Comparison of ENCODE assay signal across 10 cellular contexts in genomic region chr18:51890762-51891161, GRCh38.
DNase-seq lines count a peak whose midpoint lies in the region; ATAC-seq and TF ChIP-seq lines count a peak whose summit lies in the region.
"Had no signal": no experiment of that assay in that cellular context is flagged by ENCODE, and none has a peak within 500 bp of the region (broad histone marks: within the 10 kb centered on the region; RNA-seq: fewer than 3 reads in every experiment).

No MANE protein-coding gene starts in this region.

- no peaks in the 10 kb centered on the region for H3K27me3 ChIP-seq in RWPE2 (ENCODE audit: insufficient read depth, poor library complexity, severe bottlenecking)
- H3K27me3 ChIP-seq: tibial nerve had no signal

- H3K36me3 ChIP-seq in RWPE2 (ENCODE audit: low read depth) = no peaks in the 10 kb centered on the region
- H3K36me3 ChIP-seq: tibial nerve had no signal

- H3K4me1 ChIP-seq in RWPE2 (ENCODE audit: insufficient read depth, poor library complexity, severe bottlenecking) = no peaks in the 10 kb centered on the region
- H3K4me1 ChIP-seq: tibial nerve had no signal

- H3K4me3 ChIP-seq in RWPE2 (ENCODE audit: severe bottlenecking) = no peak overlapping the region
- H3K4me3 ChIP-seq: tibial nerve had no signal

- no peaks in the 10 kb centered on the region for H3K9me3 ChIP-seq in RWPE2 (ENCODE audit: severe bottlenecking)
- H3K9me3 ChIP-seq: tibial nerve had no signal

- no peak overlapping the region for H3K27ac ChIP-seq in RWPE2 (ENCODE audit: poor library complexity, severe bottlenecking)
- H3K27ac ChIP-seq: tibial nerve had no signal

- no peak for TF ChIP-seq CTCF in RWPE2 (IDR thresholded peaks at IDR 0.05; ENCODE audit: poor library complexity, severe bottlenecking)

- peak; percentile 61 for ATAC-seq in RWPE2 (ENCODE audit: low read depth)
- ATAC-seq in left lobe of liver = peak; percentile 43
- ATAC-seq in HG03045 (IDR thresholded peaks at IDR 0.05; ENCODE audit: unreplicated experiment) = no peak
- ATAC-seq: natural killer cell treated with Interleukin-12 subunit alpha and Interleukin-12 subunit beta and Interleukin-15 and Interleukin-18, amount 100 ng/mL, for 72 hours had no signal

- DNase-seq in DMS79 (lab: John Stamatoyannopoulos, UW) (peak; percentile 16), NCI-H146 treated with DMSO at 0.1 percent for 48 hours (lab: John Stamatoyannopoulos, UW; ENCODE audit: unreplicated experiment) (peak; percentile 97), RWPE2 (ENCODE audit: low spot score) (no peak), left lobe of liver (ENCODE audit: low spot score) (no peak), KG1 (lab: John Stamatoyannopoulos, UW) (no peak), amniotic stem cell (lab: John Stamatoyannopoulos, UW) (no peak), GM19238 (ENCODE audit: insufficient read length, low spot score) (no peak)

Comparison
In these comparisons a context has a peak if more than half of its experiments do, and no peak if none do; other contexts are left out.
1. DNase-seq: peak in DMS79 (single experiment) and NCI-H146 treated with DMSO at 0.1 percent for 48 hours (single experiment); none in RWPE2 (single experiment), left lobe of liver (single experiment), KG1 (single experiment), amniotic stem cell (single experiment) and GM19238 (single experiment).